1 cellular context compared by ENCODE assay signal in genomic region chr9:135144581-135145108, GRCh38.
TF ChIP-seq lines count a peak whose summit lies in the region.

No MANE protein-coding gene starts in this region.

TF ChIP-seq in WTC11, 78 proteins besides CTCF, POLR2A, EP300 and RAD21 (continued from another document):
- no peak for TF ChIP-seq MLX (CRISPR knock-in tag; IDR thresholded peaks at IDR 0.05)
- TF ChIP-seq ZNF232 (CRISPR knock-in tag; IDR thresholded peaks at IDR 0.05), result no peak
